Comparison of ENCODE assay signal across 8 cellular contexts in genomic region chr4:72701987-72702819, GRCh38.
DNase-seq lines count a peak whose midpoint lies in the region; ATAC-seq, FAIRE-seq and TF ChIP-seq lines count a peak whose summit lies in the region.

No MANE protein-coding gene starts in this region.

- H3K27me3 ChIP-seq in left lung (no peaks in the 10 kb centered on the region), suprapubic skin (no peaks in the 10 kb centered on the region)

- H3K4me1 ChIP-seq in left lung (no peaks in the 10 kb centered on the region), suprapubic skin (no peaks in the 10 kb centered on the region)

- TF ChIP-seq EP300 in suprapubic skin (IDR thresholded peaks at IDR 0.05), result no peak

- DNase-seq in NCI-H2196 (lab: John Stamatoyannopoulos, UW; ENCODE audit: unreplicated experiment) (peak; percentile 9), NCI-H2196 treated with DMSO at 0.1 percent for 48 hours (lab: John Stamatoyannopoulos, UW; ENCODE audit: unreplicated experiment) (no peak), HTR-8/SVneo (ENCODE audit: insufficient read length, low spot score) (peak; percentile 13), RKO (ENCODE audit: low spot score) (peak; percentile 68), cardiac fibroblast (ENCODE audit: low read depth in 2 of 2) (peak; percentile 72 to 83), left lung (no peak), suprapubic skin (ENCODE audit: low spot score in 2 of 2) (no peak)

- H3K36me3 ChIP-seq in left lung (no peaks in the 10 kb centered on the region), suprapubic skin (no peaks in the 10 kb centered on the region)

- ATAC-seq in GM21423 (IDR thresholded peaks at IDR 0.05; ENCODE audit: unreplicated experiment) (peak; percentile 82), left lung (peak; percentile 97)

- no peak for TF ChIP-seq POLR2A in suprapubic skin (IDR thresholded peaks at IDR 0.05)

- TF ChIP-seq CTCF in cardiac fibroblast (IDR thresholded peaks at IDR 0.05; ENCODE audit: low read depth, low read length) (peak; percentile 52), left lung (IDR thresholded peaks at IDR 0.05) (peak; percentile 31 to 40), suprapubic skin (IDR thresholded peaks at IDR 0.05) (peak in 1 of 2 donors; percentile 37)

- H3K4me3 ChIP-seq in cardiac fibroblast (replicated peaks in 1 of 2; ENCODE audit: low read depth in 2 of 2, low read length in 2 of 2) (peak overlapping the region; percentile 25 to 50), left lung (peak overlapping the region; percentile 16 to 18), suprapubic skin (peak overlapping the region; percentile 36)

- intact Hi-C loops in left lung (cut with DNase I), result loop anchor here in 1 of 2 donors (5.0 kb wide), 1 partner anchor 315 kb away; no protein-coding TSS in a partner anchor

- 19% methylated on average over 7 of the region's 7 CpGs for WGBS in suprapubic skin

- FAIRE-seq in HTR-8/SVneo (lab: Jason Lieb, UNC), result no peak

- H3K9me3 ChIP-seq in left lung, result no peaks in the 10 kb centered on the region
- no peaks in the 10 kb centered on the region for H3K9me3 ChIP-seq in suprapubic skin

- H3K27ac ChIP-seq in left lung, result no peak overlapping the region
- H3K27ac ChIP-seq in suprapubic skin, result no peak overlapping the region

Comparison
In these comparisons a context has a peak if more than half of its experiments do, and no peak if none do; other contexts are left out.
1. DNase-seq: peak in NCI-H2196 (single experiment), HTR-8/SVneo (single experiment), RKO (single experiment) and cardiac fibroblast (2 of 2); none in NCI-H2196 treated with DMSO at 0.1 percent for 48 hours (single experiment), left lung (0 of 2) and suprapubic skin (0 of 2).
2. Peak in every context shown above with its lines, with median percentiles within 50 percentile points of each other: H3K4me3 ChIP-seq.